Comparison of ENCODE assay signal across 8 cellular contexts in the genomic region with DNA sequence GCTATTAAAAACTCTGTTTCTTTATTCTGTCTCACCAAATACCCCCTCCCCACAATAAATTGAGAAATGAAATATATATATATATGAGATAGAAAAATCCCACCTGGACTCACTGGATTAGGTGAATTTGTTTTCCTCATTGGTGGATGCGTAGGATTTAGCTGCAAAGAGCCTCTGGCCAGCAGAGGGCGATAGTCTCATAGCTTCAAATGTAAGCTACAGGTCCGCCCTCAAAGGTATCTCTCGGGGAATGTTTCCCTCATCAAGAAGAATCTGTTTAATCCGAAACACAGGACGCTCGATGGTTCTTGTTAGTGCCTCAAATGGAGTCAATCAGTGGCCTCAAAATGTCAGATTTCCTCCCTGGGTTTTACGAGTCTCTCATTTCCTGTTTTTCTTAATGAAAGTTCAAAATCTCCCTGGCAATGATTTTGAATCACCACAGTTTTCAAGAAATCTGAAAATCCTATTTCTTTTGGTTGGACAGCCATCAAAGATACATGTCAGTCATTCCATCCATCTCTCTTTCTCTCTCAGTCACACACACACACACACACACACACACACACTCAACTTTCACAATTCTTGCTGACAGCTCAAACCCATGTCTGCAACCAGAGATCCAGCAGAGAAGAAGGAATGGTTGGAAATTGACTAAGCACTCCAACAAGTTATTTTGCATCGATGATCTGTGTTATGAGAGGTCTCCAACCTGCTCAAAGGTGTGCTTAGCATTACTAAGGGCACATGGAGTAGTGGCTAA. TPM values are rescaled to one million over a fixed set of nuclear protein-coding genes. Genes with fewer than 3 reads are reported as not detected.
A peak's percentile ranks its signal among the peaks of the same experiment; 100 is the strongest.
DNase-seq lines count a peak whose midpoint lies in the region; ATAC-seq and TF ChIP-seq lines count a peak whose summit lies in the region.

No MANE protein-coding gene starts in this region.

- intact Hi-C loops in Panc1 (cut with micrococcal nuclease; ENCODE audit: unreplicated experiment) = loop anchor here (2.0 to 10.0 kb wide), 5 partner anchors 123 to 365 kb away; no protein-coding TSS in a partner anchor

- H3K27me3 ChIP-seq in Panc1 (ENCODE audit: control insufficient read depth, insufficient read depth, low read length) = 0 out of 2 replicates have a peak, but pooled peaks cover 4% of the 10 kb centered on the region
- H3K27me3 ChIP-seq in fibroblast of lung (ENCODE audit: control insufficient read depth, insufficient read depth, low read length) = no peaks in the 10 kb centered on the region
- H3K27me3 ChIP-seq in neutrophil = peaks cover 77% of the 10 kb centered on the region

- H3K4me1 ChIP-seq in Panc1 (ENCODE audit: control insufficient read depth, insufficient read depth, low read length) = no peaks in the 10 kb centered on the region
- H3K4me1 ChIP-seq in fibroblast of lung (ENCODE audit: control insufficient read depth, extremely low read depth, insufficient read depth, low read length) = no peaks in the 10 kb centered on the region
- peaks cover 0 to 6% of the 10 kb centered on the region in 2 experiments for H3K4me1 ChIP-seq in neutrophil (ENCODE audit: control insufficient read depth in 1 of 2, insufficient read depth in 1 of 2, low read depth in 1 of 2, low read length in 1 of 2)

- H3K9me3 ChIP-seq in Panc1 (ENCODE audit: control insufficient read depth, insufficient read depth, low read depth, low read length) (no peaks in the 10 kb centered on the region), fibroblast of lung (ENCODE audit: control insufficient read depth, insufficient read depth, low read depth, low read length) (no peaks in the 10 kb centered on the region), neutrophil (no peaks in the 10 kb centered on the region)

- DNase-seq in ELF-1 (ENCODE audit: low read depth, low spot score) = peak; percentile 78
- DNase-seq in HuH-7 (ENCODE audit: low spot score) = peak; percentile 32
- peak; percentile 43 for DNase-seq in Panc1 (ENCODE audit: low read depth, low spot score)
- DNase-seq in activated T-cell treated with anti-CD3 and anti-CD28 coated beads, Interleukin-2, amount 50 U/mL, for 24 hours = peak; percentile 78
- peak; percentile 65 to 80 for DNase-seq in fibroblast of lung (ENCODE audit: low read depth in 2 of 2)
- DNase-seq in stromal cell of bone marrow (ENCODE audit: low read depth) = peak; percentile 44

- H3K36me3 ChIP-seq in Panc1 (ENCODE audit: control insufficient read depth, insufficient read depth, low read length) (no peaks in the 10 kb centered on the region), fibroblast of lung (ENCODE audit: control insufficient read depth, insufficient read depth, low read length) (no peaks in the 10 kb centered on the region), neutrophil (no peaks in the 10 kb centered on the region)

- CTCF ChIA-PET in Panc1 (lab: Charles Lee) = interaction anchor here (0.5 to 1.0 kb wide), 8 partner anchors 23 to 1828 kb away, joined by 3 to 4 read pairs (median 3); no protein-coding TSS in a partner anchor

- peak overlapping the region; percentile 56 for H2AFZ ChIP-seq in fibroblast of lung (ENCODE audit: low read length)

- H3K9ac ChIP-seq in fibroblast of lung (ENCODE audit: insufficient read depth, low read length) = no peak overlapping the region

- BruUV-seq in Panc1 (replicated peaks; lab: Mats Ljungman, UMichigan) = no TSS peak

- ATAC-seq in Panc1 (no peak), HG03457 (IDR thresholded peaks at IDR 0.05; ENCODE audit: unreplicated experiment) (no peak)

- H3K4me1 Mint-ChIP-seq in activated T-cell treated with anti-CD3 and anti-CD28 coated beads, Interleukin-2, amount 50 U/mL, for 24 hours (ENCODE audit: low read depth) = peaks cover 29% of the 10 kb centered on the region

- POLR2A ChIA-PET in Panc1 (lab: Charles Lee) = no interaction called here

- no peak overlapping the region for H3K27ac Mint-ChIP-seq in activated T-cell treated with anti-CD3 and anti-CD28 coated beads, Interleukin-2, amount 50 U/mL, for 24 hours

- H3K4me3 ChIP-seq in Panc1 (ENCODE audit: low read depth in 2 of 2, low read length in 2 of 2) (no peak overlapping the region), fibroblast of lung (replicated peaks in 1 of 4; ENCODE audit: control extremely low read depth in 1 of 4, insufficient read depth in 1 of 4, low read depth in 3 of 4, low read length in 4 of 4) (peak overlapping the region in 2 of 4 experiments; percentile 41 to 42), neutrophil (ENCODE audit: low read depth in 1 of 2, low read length in 1 of 2) (peak overlapping the region in 1 of 2 experiments; percentile 17)

- peaks cover 41% of the 10 kb centered on the region for H3K27me3 Mint-ChIP-seq in activated T-cell treated with anti-CD3 and anti-CD28 coated beads, Interleukin-2, amount 50 U/mL, for 24 hours

- in situ Hi-C loops in Panc1 (cut with HindIII; ENCODE audit: low pct_unique_long_range_greater_than_20kb, low sequenced_read_pairs) = no loop called here

- H3K27ac ChIP-seq in Panc1 (ENCODE audit: low read length) = no peak overlapping the region
- H3K27ac ChIP-seq in fibroblast of lung (ENCODE audit: insufficient read depth, low read length) = no peak overlapping the region
- no peak overlapping the region for H3K27ac ChIP-seq in neutrophil

- H3K4me3 Mint-ChIP-seq in activated T-cell treated with anti-CD3 and anti-CD28 coated beads, Interleukin-2, amount 50 U/mL, for 24 hours = peak overlapping the region; percentile 41

- H3K36me3 Mint-ChIP-seq in activated T-cell treated with anti-CD3 and anti-CD28 coated beads, Interleukin-2, amount 50 U/mL, for 24 hours (ENCODE audit: low read depth) = no peaks in the 10 kb centered on the region

- H3K9me3 Mint-ChIP-seq in activated T-cell treated with anti-CD3 and anti-CD28 coated beads, Interleukin-2, amount 50 U/mL, for 24 hours = no peaks in the 10 kb centered on the region

- peak overlapping the region; percentile 44 for H3K4me2 ChIP-seq in fibroblast of lung (ENCODE audit: extremely low read depth, insufficient read depth, low read length)

- no peaks in the 10 kb centered on the region for H4K20me1 ChIP-seq in fibroblast of lung (ENCODE audit: control insufficient read depth, extremely low read depth, insufficient read depth, low read length)

- peak; percentile 90 for TF ChIP-seq CTCF in Panc1 (IDR thresholded peaks at IDR 0.05)
- TF ChIP-seq CTCF in fibroblast of lung (conservative IDR thresholded peaks at IDR 0.05 in 1 of 2, IDR thresholded peaks at IDR 0.05 in 1 of 2; ENCODE audit: low read depth in 1 of 2, low read length in 2 of 2) = peak; percentile 94 to 97
- TF ChIP-seq CTCF in neutrophil (IDR thresholded peaks at IDR 0.05) = peak; percentile 66

- H3K79me2 ChIP-seq in fibroblast of lung (ENCODE audit: control insufficient read depth, insufficient read depth, low read length) = no peaks in the 10 kb centered on the region

RNA-seq across cellular contexts. Expression of a gene that starts 13.9 kb away (rescaled TPM):
- not detected for total RNA-seq in Panc1 (2021; ENCODE audit: unreplicated experiment)
- not detected for polyA plus RNA-seq in Panc1 (2012; ENCODE audit: insufficient read length)
- 0.77 and 1.7 TPM in 2 replicates for total RNA-seq in fibroblast of lung
- 0.96 and 3.0 TPM in 2 replicates for polyA plus RNA-seq in fibroblast of lung
- polyA plus RNA-seq in fibroblast of lung (2012) = 0.34 and 1.5 TPM in 2 replicates
- 0.16 and 2.4 TPM in 2 replicates for polyA minus RNA-seq in fibroblast of lung (ENCODE audit: low replicate concordance)
